ENCODE assay signal across 8 cellular contexts in genomic region chr12:120199025-120199424, GRCh38. TPM values are rescaled to one million over a fixed set of nuclear protein-coding genes. Genes with fewer than 3 reads are reported as not detected.
DNase-seq lines count a peak whose midpoint lies in the region; ATAC-seq and TF ChIP-seq lines count a peak whose summit lies in the region.

No MANE protein-coding gene starts in this region.

- WGBS in neuronal stem cell (ENCODE audit: extremely low coverage in 2 of 2, insufficient read length in 2 of 2, insufficient replicate concordance in 1 of 2), 2 donors: no CpG with 5 or more reads among the region's 7 CpGs

- peak; percentile 47 for DNase-seq in RKO (ENCODE audit: low spot score)
- no peak for DNase-seq in endothelial cell (ENCODE audit: low spot score)
- no peak for DNase-seq in skeletal muscle cell (ENCODE audit: low read depth)
- DNase-seq in neuronal stem cell (ENCODE audit: low spot score): no peak
- no peak for DNase-seq in NCI-H146 (lab: John Stamatoyannopoulos, UW)
- DNase-seq in NCI-H774 (lab: John Stamatoyannopoulos, UW): no peak

- peak overlapping the region; percentile 93 for H3K4me3 ChIP-seq in skeletal muscle cell (ENCODE audit: low read depth, low read length)
- no peak overlapping the region for H3K4me3 ChIP-seq in neuronal stem cell (ENCODE audit: low read length in 2 of 2)

- TF ChIP-seq POLR2A in GM15510 (IDR thresholded peaks at IDR 0.05; ENCODE audit: borderline replicate concordance, extremely low read depth, insufficient read length): peak; percentile 15

- H3K9me3 Mint-ChIP-seq in endothelial cell (ENCODE audit: unreplicated experiment): no peaks in the 10 kb centered on the region

- no peak overlapping the region for H2BK120ac ChIP-seq in neuronal stem cell (ENCODE audit: low read depth, low read length)

- no peaks in the 10 kb centered on the region for H3K9me3 ChIP-seq in neuronal stem cell (replicated peaks in 1 of 2; ENCODE audit: control insufficient read depth in 2 of 2, insufficient read depth in 1 of 2, low read depth in 1 of 2, low read length in 2 of 2)

- H3K27me3 ChIP-seq in neuronal stem cell (ENCODE audit: control insufficient read depth in 3 of 3, insufficient read depth in 3 of 3, low read depth in 1 of 3, low read length in 3 of 3): no peaks in the 10 kb centered on the region

- H3K18ac ChIP-seq in neuronal stem cell (ENCODE audit: low read length): no peak overlapping the region

- H3K4me3 Mint-ChIP-seq in endothelial cell (ENCODE audit: unreplicated experiment): peak overlapping the region; percentile 87

- H3K4me1 ChIP-seq in neuronal stem cell (ENCODE audit: control insufficient read depth in 2 of 2, insufficient read depth in 1 of 2, low read depth in 1 of 2, low read length in 2 of 2): peaks cover 10 to 17% of the 10 kb centered on the region in 2 donors

- H3K36me3 Mint-ChIP-seq in endothelial cell (ENCODE audit: low read depth, unreplicated experiment): peaks cover 17% of the 10 kb centered on the region

- no peak overlapping the region for H3K14ac ChIP-seq in neuronal stem cell (ENCODE audit: low read length)

- peaks cover 29 to 46% of the 10 kb centered on the region in 2 donors for H3K36me3 ChIP-seq in neuronal stem cell (replicated peaks in 1 of 2; ENCODE audit: control insufficient read depth in 2 of 2, insufficient read depth in 2 of 2, low read length in 2 of 2)

- H3K79me1 ChIP-seq in neuronal stem cell (ENCODE audit: low read depth, low read length): peaks cover 7% of the 10 kb centered on the region

- no peak overlapping the region for H2BK5ac ChIP-seq in neuronal stem cell (ENCODE audit: low read length)

- no peak overlapping the region for H3K27ac Mint-ChIP-seq in endothelial cell (ENCODE audit: unreplicated experiment)

- no peak for ATAC-seq in GM21447 (IDR thresholded peaks at IDR 0.05; ENCODE audit: unreplicated experiment)

- no peak overlapping the region for H2BK12ac ChIP-seq in neuronal stem cell (ENCODE audit: low read length)

- TF ChIP-seq CTCF in endothelial cell (IDR thresholded peaks at IDR 0.05; ENCODE audit: unreplicated experiment): no peak

- H4K91ac ChIP-seq in neuronal stem cell (ENCODE audit: low read depth, low read length, poor library complexity): no peak overlapping the region

- peaks cover 25% of the 10 kb centered on the region for H3K4me1 Mint-ChIP-seq in endothelial cell (ENCODE audit: unreplicated experiment)

- no peak overlapping the region for H3K4ac ChIP-seq in neuronal stem cell (ENCODE audit: low read length)

- H2BK15ac ChIP-seq in neuronal stem cell (ENCODE audit: low read length): no peak overlapping the region

- H3K9ac ChIP-seq in neuronal stem cell (ENCODE audit: low read depth, low read length, poor library complexity): no peak overlapping the region

- H3K23ac ChIP-seq in neuronal stem cell (ENCODE audit: low read depth, low read length, poor library complexity): no peak overlapping the region

- H3K27ac ChIP-seq in neuronal stem cell (replicated peaks; ENCODE audit: low read length): no peak overlapping the region

- peaks cover 9% of the 10 kb centered on the region for H3K27me3 Mint-ChIP-seq in endothelial cell (ENCODE audit: unreplicated experiment)

- H2AK5ac ChIP-seq in neuronal stem cell (ENCODE audit: low read depth, low read length): no peak overlapping the region

- no peak overlapping the region for H4K8ac ChIP-seq in neuronal stem cell (ENCODE audit: low read depth, low read length)

- no peak overlapping the region for H3K4me2 ChIP-seq in neuronal stem cell (ENCODE audit: insufficient read depth, low read length, poor library complexity, severe bottlenecking)

- H2AFZ ChIP-seq in neuronal stem cell (ENCODE audit: low read length): no peak overlapping the region

RNA-seq across cellular contexts. Expression of gene RPLP0, which starts 1.9 kb away (rescaled TPM):
- 2,318 TPM for total RNA-seq in endothelial cell (ENCODE audit: unreplicated experiment)
- 4,689 TPM for polyA plus RNA-seq in neuronal stem cell (2013, experiment 1 of 2)
- 4,697 TPM for polyA plus RNA-seq in neuronal stem cell (2013, experiment 2 of 2)

RNA-seq across cellular contexts. Expression of gene GCN1, which starts 4.5 kb away (rescaled TPM):
- 54.0 TPM for total RNA-seq in endothelial cell (ENCODE audit: unreplicated experiment)
- 20.7 TPM for polyA plus RNA-seq in neuronal stem cell (2013, experiment 1 of 2)
- polyA plus RNA-seq in neuronal stem cell (2013, experiment 2 of 2): 19.8 TPM
